1 cellular context compared by ENCODE assay signal in the genomic region with DNA sequence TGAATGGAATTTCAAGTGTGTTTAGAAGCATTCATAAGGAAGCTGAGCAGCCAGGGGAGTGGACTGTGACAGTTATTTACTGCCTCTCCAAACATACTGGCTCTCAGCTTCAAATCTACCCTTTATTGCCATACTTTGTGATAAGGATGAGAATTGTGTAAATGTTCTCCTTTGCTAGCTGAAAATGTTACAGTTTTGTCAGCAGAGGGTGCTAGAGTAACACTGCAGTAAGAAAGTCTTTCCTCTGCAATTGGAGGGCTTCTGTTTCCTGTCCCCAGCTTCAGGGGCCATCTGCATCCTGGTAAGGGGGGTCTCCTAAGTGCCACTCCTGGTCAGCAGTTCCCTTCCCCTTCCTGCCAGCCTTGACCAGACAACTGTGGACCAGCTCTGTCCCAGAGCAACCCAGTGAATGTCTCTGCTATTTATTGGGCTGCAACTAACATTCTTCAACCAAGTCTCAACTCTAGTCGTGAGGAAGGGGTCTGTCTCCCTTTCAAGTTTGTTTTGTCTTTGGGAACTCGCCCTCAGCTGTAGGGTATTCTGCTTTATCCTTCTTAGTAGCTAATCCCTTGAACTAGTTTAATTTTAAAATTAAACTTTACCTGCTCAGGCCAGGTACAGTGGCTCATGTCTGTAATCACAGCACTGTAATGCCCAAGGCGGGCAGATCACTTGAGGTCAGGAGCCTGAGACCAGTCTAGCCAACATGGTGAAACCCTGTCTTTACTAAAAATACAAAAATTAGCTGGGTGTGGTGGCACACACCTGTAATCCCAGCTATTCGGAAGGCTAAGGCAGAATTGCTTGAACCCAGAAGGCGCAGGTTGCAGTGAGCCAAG.
TF ChIP-seq lines count a peak whose summit lies in the region.

No MANE protein-coding gene starts in this region.

TF ChIP-seq in GM12878, 131 proteins besides CTCF, POLR2A, EP300 and RAD21:
- TF ChIP-seq SPI1 (IDR thresholded peaks at IDR 0.05; ENCODE audit: borderline replicate concordance, insufficient read depth, low read depth, low read length) (no peak), FOXM1 (IDR thresholded peaks at IDR 0.05; ENCODE audit: low read depth, low read length) (no peak), YBX1 (IDR thresholded peaks at IDR 0.05) (no peak), GATAD2B (conservative IDR thresholded peaks at IDR 0.05; ENCODE audit: low read depth) (0 out of 2 replicates have a peak, but pooled peaks have one; percentile 21), ZBED1 (IDR thresholded peaks at IDR 0.05; ENCODE audit: borderline replicate concordance) (no peak), BCL11A (IDR thresholded peaks at IDR 0.05; ENCODE audit: low read depth, low read length) (no peak), CHD1 (IDR thresholded peaks at IDR 0.05; ENCODE audit: low read depth, low read length) (no peak), DPF2 (IDR thresholded peaks at IDR 0.05) (no peak), ZNF24 (IDR thresholded peaks at IDR 0.05) (no peak), SIX5 (IDR thresholded peaks at IDR 0.05; ENCODE audit: low read depth, low read length, severe bottlenecking) (no peak), IRF4 (IDR thresholded peaks at IDR 0.05; ENCODE audit: low read depth, low read length) (no peak), SMC3 (IDR thresholded peaks at IDR 0.05; ENCODE audit: borderline replicate concordance, low read length) (peak; percentile 85), YY1 (IDR thresholded peaks at IDR 0.05; ENCODE audit: low read depth, low read length) (0 out of 2 replicates have a peak, but pooled peaks have one; percentile 33), CREB1 (IDR thresholded peaks at IDR 0.05; ENCODE audit: low read depth) (no peak), BACH1 (IDR thresholded peaks at IDR 0.05; ENCODE audit: borderline replicate concordance) (no peak), NFYA (IDR thresholded peaks at IDR 0.05; ENCODE audit: borderline replicate concordance, low read depth, low read length) (no peak), ZNF384 (IDR thresholded peaks at IDR 0.05; ENCODE audit: borderline replicate concordance, low read depth, low read length) (no peak), SUPT20H (IDR thresholded peaks at IDR 0.05; ENCODE audit: borderline replicate concordance, control insufficient read depth, low read depth, low read length) (no peak), SUZ12 (IDR thresholded peaks at IDR 0.05; ENCODE audit: unreplicated experiment) (no peak), SMAD5 (IDR thresholded peaks at IDR 0.05; ENCODE audit: low read depth) (no peak), TBL1XR1 (IDR thresholded peaks at IDR 0.05; ENCODE audit: low read depth, low read length) (no peak), RFX5 (IDR thresholded peaks at IDR 0.05; ENCODE audit: low read depth, low read length) (no peak), EZH2 (IDR thresholded peaks at IDR 0.05; ENCODE audit: borderline replicate concordance, control insufficient read depth, low read depth, low read length) (no peak), RB1 (IDR thresholded peaks at IDR 0.05; ENCODE audit: borderline replicate concordance) (0 out of 2 replicates have a peak, but pooled peaks have one; percentile 25), JUNB (IDR thresholded peaks at IDR 0.05) (no peak), EED (IDR thresholded peaks at IDR 0.05; ENCODE audit: low read depth) (no peak), LARP7 (IDR thresholded peaks at IDR 0.05) (peak; percentile 51; the same call in 1 of the 2 replicates)
- TF ChIP-seq, protein P1, sequence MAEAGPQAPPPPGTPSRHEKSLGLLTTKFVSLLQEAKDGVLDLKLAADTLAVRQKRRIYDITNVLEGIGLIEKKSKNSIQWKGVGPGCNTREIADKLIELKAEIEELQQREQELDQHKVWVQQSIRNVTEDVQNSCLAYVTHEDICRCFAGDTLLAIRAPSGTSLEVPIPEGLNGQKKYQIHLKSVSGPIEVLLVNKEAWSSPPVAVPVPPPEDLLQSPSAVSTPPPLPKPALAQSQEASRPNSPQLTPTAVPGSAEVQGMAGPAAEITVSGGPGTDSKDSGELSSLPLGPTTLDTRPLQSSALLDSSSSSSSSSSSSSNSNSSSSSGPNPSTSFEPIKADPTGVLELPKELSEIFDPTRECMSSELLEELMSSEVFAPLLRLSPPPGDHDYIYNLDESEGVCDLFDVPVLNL (IDR thresholded peaks at IDR 0.05; ENCODE audit: low read depth, low read length) = no peak
- TF ChIP-seq, protein P2, sequence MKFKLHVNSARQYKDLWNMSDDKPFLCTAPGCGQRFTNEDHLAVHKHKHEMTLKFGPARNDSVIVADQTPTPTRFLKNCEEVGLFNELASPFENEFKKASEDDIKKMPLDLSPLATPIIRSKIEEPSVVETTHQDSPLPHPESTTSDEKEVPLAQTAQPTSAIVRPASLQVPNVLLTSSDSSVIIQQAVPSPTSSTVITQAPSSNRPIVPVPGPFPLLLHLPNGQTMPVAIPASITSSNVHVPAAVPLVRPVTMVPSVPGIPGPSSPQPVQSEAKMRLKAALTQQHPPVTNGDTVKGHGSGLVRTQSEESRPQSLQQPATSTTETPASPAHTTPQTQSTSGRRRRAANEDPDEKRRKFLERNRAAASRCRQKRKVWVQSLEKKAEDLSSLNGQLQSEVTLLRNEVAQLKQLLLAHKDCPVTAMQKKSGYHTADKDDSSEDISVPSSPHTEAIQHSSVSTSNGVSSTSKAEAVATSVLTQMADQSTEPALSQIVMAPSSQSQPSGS (IDR thresholded peaks at IDR 0.05; ENCODE audit: low read length) = no peak
- TF ChIP-seq, protein P3, sequence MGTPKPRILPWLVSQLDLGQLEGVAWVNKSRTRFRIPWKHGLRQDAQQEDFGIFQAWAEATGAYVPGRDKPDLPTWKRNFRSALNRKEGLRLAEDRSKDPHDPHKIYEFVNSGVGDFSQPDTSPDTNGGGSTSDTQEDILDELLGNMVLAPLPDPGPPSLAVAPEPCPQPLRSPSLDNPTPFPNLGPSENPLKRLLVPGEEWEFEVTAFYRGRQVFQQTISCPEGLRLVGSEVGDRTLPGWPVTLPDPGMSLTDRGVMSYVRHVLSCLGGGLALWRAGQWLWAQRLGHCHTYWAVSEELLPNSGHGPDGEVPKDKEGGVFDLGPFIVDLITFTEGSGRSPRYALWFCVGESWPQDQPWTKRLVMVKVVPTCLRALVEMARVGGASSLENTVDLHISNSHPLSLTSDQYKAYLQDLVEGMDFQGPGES (IDR thresholded peaks at IDR 0.05) = no peak
- TF ChIP-seq, protein P4, sequence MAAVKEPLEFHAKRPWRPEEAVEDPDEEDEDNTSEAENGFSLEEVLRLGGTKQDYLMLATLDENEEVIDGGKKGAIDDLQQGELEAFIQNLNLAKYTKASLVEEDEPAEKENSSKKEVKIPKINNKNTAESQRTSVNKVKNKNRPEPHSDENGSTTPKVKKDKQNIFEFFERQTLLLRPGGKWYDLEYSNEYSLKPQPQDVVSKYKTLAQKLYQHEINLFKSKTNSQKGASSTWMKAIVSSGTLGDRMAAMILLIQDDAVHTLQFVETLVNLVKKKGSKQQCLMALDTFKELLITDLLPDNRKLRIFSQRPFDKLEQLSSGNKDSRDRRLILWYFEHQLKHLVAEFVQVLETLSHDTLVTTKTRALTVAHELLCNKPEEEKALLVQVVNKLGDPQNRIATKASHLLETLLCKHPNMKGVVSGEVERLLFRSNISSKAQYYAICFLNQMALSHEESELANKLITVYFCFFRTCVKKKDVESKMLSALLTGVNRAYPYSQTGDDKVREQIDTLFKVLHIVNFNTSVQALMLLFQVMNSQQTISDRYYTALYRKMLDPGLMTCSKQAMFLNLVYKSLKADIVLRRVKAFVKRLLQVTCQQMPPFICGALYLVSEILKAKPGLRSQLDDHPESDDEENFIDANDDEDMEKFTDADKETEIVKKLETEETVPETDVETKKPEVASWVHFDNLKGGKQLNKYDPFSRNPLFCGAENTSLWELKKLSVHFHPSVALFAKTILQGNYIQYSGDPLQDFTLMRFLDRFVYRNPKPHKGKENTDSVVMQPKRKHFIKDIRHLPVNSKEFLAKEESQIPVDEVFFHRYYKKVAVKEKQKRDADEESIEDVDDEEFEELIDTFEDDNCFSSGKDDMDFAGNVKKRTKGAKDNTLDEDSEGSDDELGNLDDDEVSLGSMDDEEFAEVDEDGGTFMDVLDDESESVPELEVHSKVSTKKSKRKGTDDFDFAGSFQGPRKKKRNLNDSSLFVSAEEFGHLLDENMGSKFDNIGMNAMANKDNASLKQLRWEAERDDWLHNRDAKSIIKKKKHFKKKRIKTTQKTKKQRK (IDR thresholded peaks at IDR 0.05; ENCODE audit: low read depth, low read length) = no peak
- TF ChIP-seq, protein P5, sequence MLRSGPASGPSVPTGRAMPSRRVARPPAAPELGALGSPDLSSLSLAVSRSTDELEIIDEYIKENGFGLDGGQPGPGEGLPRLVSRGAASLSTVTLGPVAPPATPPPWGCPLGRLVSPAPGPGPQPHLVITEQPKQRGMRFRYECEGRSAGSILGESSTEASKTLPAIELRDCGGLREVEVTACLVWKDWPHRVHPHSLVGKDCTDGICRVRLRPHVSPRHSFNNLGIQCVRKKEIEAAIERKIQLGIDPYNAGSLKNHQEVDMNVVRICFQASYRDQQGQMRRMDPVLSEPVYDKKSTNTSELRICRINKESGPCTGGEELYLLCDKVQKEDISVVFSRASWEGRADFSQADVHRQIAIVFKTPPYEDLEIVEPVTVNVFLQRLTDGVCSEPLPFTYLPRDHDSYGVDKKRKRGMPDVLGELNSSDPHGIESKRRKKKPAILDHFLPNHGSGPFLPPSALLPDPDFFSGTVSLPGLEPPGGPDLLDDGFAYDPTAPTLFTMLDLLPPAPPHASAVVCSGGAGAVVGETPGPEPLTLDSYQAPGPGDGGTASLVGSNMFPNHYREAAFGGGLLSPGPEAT (IDR thresholded peaks at IDR 0.05; ENCODE audit: low read depth) = no peak
- TF ChIP-seq, protein P6, sequence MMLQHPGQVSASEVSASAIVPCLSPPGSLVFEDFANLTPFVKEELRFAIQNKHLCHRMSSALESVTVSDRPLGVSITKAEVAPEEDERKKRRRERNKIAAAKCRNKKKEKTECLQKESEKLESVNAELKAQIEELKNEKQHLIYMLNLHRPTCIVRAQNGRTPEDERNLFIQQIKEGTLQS (IDR thresholded peaks at IDR 0.05; ENCODE audit: borderline replicate concordance, extremely low read depth, low read depth, low read length) = no peak
- TF ChIP-seq, protein P7, sequence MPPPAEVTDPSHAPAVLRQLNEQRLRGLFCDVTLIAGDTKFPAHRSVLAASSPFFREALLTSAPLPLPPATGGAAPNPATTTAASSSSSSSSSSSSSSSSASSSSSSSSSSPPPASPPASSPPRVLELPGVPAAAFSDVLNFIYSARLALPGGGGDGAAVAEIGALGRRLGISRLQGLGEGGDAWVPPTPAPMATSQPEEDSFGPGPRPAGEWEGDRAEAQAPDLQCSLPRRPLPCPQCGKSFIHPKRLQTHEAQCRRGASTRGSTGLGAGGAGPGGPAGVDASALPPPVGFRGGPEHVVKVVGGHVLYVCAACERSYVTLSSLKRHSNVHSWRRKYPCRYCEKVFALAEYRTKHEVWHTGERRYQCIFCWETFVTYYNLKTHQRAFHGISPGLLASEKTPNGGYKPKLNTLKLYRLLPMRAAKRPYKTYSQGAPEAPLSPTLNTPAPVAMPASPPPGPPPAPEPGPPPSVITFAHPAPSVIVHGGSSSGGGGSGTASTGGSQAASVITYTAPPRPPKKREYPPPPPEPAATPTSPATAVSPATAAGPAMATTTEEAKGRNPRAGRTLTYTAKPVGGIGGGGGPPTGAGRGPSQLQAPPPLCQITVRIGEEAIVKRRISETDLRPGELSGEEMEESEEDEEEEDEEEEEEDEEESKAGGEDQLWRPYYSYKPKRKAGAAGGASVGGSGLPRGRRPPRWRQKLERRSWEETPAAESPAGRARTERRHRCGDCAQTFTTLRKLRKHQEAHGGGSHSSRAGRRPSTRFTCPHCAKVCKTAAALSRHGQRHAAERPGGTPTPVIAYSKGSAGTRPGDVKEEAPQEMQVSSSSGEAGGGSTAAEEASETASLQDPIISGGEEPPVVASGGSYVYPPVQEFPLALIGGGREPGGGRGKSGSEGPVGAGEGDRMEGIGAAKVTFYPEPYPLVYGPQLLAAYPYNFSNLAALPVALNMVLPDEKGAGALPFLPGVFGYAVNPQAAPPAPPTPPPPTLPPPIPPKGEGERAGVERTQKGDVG (CRISPR knock-in tag; IDR thresholded peaks at IDR 0.05) = no peak
- TF ChIP-seq, protein P8, sequence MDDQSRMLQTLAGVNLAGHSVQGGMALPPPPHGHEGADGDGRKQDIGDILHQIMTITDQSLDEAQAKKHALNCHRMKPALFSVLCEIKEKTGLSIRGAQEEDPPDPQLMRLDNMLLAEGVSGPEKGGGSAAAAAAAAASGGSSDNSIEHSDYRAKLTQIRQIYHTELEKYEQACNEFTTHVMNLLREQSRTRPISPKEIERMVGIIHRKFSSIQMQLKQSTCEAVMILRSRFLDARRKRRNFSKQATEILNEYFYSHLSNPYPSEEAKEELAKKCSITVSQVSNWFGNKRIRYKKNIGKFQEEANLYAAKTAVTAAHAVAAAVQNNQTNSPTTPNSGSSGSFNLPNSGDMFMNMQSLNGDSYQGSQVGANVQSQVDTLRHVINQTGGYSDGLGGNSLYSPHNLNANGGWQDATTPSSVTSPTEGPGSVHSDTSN (IDR thresholded peaks at IDR 0.05; ENCODE audit: insufficient replicate concordance, low read depth, low read length) = no peak
